8 cellular contexts compared by ENCODE assay signal in the genomic region with DNA sequence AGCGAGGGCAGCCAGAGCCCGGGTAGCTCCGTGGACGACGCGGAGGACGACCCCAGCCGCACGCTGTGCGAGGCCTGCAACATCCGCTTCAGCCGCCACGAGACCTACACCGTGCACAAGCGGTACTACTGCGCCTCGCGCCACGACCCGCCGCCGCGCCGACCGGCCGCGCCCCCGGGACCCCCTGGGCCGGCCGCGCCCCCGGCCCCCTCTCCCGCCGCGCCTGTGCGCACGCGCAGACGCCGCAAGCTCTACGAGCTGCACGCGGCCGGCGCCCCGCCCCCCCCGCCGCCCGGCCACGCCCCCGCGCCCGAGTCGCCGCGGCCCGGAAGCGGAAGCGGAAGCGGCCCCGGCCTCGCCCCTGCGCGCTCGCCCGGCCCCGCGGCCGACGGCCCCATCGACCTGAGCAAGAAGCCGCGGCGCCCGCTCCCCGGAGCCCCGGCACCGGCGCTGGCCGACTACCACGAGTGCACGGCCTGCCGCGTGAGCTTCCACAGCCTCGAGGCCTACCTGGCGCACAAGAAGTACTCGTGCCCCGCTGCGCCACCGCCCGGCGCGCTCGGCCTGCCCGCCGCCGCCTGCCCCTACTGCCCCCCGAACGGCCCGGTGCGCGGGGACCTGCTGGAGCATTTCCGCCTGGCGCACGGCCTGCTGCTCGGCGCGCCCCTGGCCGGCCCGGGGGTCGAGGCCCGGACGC. TPM values are rescaled to one million over a fixed set of nuclear protein-coding genes. Genes with fewer than 3 reads are reported as not detected.
DNase-seq lines count a peak whose midpoint lies in the region; FAIRE-seq and TF ChIP-seq lines count a peak whose summit lies in the region.

No MANE protein-coding gene starts in this region.

- peaks cover 4 to 8% (median 4%) of the 10 kb centered on the region in 3 donors for H3K4me1 Mint-ChIP-seq in IgD-negative memory B cell

- TF ChIP-seq CTCF in AG10803 (conservative IDR thresholded peaks at IDR 0.05; ENCODE audit: low read length) (no peak), kidney epithelial cell (IDR thresholded peaks at IDR 0.05; ENCODE audit: insufficient read depth, low read length, poor library complexity, severe bottlenecking) (no peak)

- peaks cover 1% of the 10 kb centered on the region for H3K36me3 ChIP-seq in kidney epithelial cell (ENCODE audit: control insufficient read depth, insufficient read depth, low read length)

- H3K27me3 ChIP-seq in kidney epithelial cell (ENCODE audit: control insufficient read depth, insufficient read depth, low read length), result peaks cover 12% of the 10 kb centered on the region

- H3K4me3 ChIP-seq in AG10803 (ENCODE audit: low read length) (peak overlapping the region; percentile 63), kidney epithelial cell (ENCODE audit: low read depth, low read length) (peak overlapping the region; percentile 60)

- no peak overlapping the region for H3K27ac Mint-ChIP-seq in IgD-negative memory B cell

- H3K9me3 Mint-ChIP-seq in IgD-negative memory B cell, result no peaks in the 10 kb centered on the region

- peak; percentile 54 for DNase-seq in AG10803 (ENCODE audit: low read depth)
- DNase-seq in GM19239 (ENCODE audit: insufficient read length, low spot score), result peak; percentile 100
- peak; percentile 72 for DNase-seq in activated CD4-positive, alpha-beta T cell treated with anti-CD3 and anti-CD28 coated beads for 1 hour
- DNase-seq in cerebellum (ENCODE audit: low spot score), result peak; percentile 91
- DNase-seq in kidney epithelial cell (ENCODE audit: low read depth), result no peak
- DNase-seq in stimulated activated CD4-positive, alpha-beta T cell treated with anti-CD3 and anti-CD28 coated beads, Interleukin-1b, Interleukin-23, amount 100 ng/mL, for 48 hours, result peak; percentile 76
- no peak for DNase-seq in NCI-H1694 treated with DMSO at 0.1 percent for 48 hours (lab: John Stamatoyannopoulos, UW)

- H3K36me3 Mint-ChIP-seq in IgD-negative memory B cell, result peaks cover 1% of the 10 kb centered on the region

- H3K4me3 Mint-ChIP-seq in IgD-negative memory B cell, result peak overlapping the region in 3 of 4 donors; percentile 47 to 86 (median 70)

- peak; percentile 63 for FAIRE-seq in GM19239 (lab: Jason Lieb, UNC)

- no peaks in the 10 kb centered on the region for H3K27me3 Mint-ChIP-seq in IgD-negative memory B cell

RNA-seq across cellular contexts. Expression of a gene that starts 36.1 kb away (rescaled TPM):
- 17.5 TPM for polyA plus RNA-seq in IgD-negative memory B cell
- total RNA-seq in cerebellum (17.9 TPM), kidney epithelial cell (20.2 and 22.2 TPM in 2 replicates)

Comparison
In these comparisons a context has a peak if more than half of its experiments do, and no peak if none do; other contexts are left out.
1. DNase-seq: peak in AG10803 (single experiment), GM19239 (single experiment), activated CD4-positive, alpha-beta T cell treated with anti-CD3 and anti-CD28 coated beads for 1 hour (single experiment), cerebellum (single experiment) and stimulated activated CD4-positive, alpha-beta T cell treated with anti-CD3 and anti-CD28 coated beads, Interleukin-1b, Interleukin-23, amount 100 ng/mL, for 48 hours (single experiment); none in kidney epithelial cell (single experiment) and NCI-H1694 treated with DMSO at 0.1 percent for 48 hours (single experiment).